In genomic region chr18:6606411-6607085, GRCh38 we compare ENCODE assay signal across 1 cellular context.
TF ChIP-seq lines count a peak whose summit lies in the region.

No MANE protein-coding gene starts in this region.

TF ChIP-seq in GM23338, 12 proteins besides CTCF, POLR2A, EP300 and RAD21 (continued from another document):
- TF ChIP-seq ZNF462 (CRISPR knock-in tag; IDR thresholded peaks at IDR 0.05) (no peak), ZNF114 (CRISPR knock-in tag; IDR thresholded peaks at IDR 0.05) (no peak), EZH2phosphoT487 (IDR thresholded peaks at IDR 0.05; ENCODE audit: unreplicated experiment) (no peak), NANOG (IDR thresholded peaks at IDR 0.05; ENCODE audit: borderline replicate concordance) (no peak), ETS1 (IDR thresholded peaks at IDR 0.05) (no peak), EZH2 (IDR thresholded peaks at IDR 0.05; ENCODE audit: low read depth, unreplicated experiment) (no peak), CREB1 (CRISPR knock-in tag; IDR thresholded peaks at IDR 0.05; ENCODE audit: low read depth) (no peak), POLR2AphosphoS5 (IDR thresholded peaks at IDR 0.05; ENCODE audit: low read depth) (no peak), ZNF331 (CRISPR knock-in tag; IDR thresholded peaks at IDR 0.05; ENCODE audit: low read depth) (no peak), STAT1 (IDR thresholded peaks at IDR 0.05; ENCODE audit: unreplicated experiment) (no peak), JUNB (IDR thresholded peaks at IDR 0.05; ENCODE audit: unreplicated experiment) (no peak)
